Comparison of ENCODE assay signal across 8 cellular contexts in the genomic region with DNA sequence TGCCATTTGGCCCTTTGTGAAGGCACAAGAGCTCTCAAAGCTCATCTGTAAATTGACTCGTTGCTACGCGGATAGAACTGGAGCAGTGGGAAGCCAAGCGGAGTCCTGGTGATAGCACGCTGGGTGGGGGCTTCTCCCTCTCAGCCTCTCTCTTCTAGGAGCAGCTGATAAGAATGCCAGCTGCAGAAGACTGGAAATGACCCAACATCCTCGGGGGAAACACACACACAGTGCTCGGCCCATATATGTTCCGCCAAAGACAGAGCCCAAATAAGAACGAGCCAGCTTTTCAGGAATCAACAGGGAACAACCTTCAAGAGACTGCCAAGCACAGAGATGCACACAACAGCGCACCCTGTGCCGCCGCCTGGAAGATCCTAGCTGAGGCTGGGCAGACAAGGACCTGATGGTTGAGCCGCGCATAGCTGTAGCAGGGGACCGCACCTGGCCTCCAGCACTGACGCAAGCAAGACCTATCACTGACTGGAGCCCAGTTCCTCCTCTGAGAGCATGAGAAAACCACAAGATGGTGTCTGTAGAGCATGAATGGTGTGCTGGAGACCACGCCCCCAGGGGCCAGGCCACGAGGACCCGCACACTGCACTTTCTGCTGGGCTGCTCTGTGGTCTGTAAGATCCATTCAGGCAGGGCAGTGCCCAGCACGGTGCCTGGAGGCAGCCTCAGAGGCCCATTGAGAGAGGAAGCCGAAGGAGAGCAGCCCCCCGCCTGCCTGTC. TPM values are rescaled to one million over a fixed set of nuclear protein-coding genes. Genes with fewer than 3 reads are reported as not detected.
DNase-seq lines count a peak whose midpoint lies in the region; ATAC-seq, FAIRE-seq and TF ChIP-seq lines count a peak whose summit lies in the region.

No MANE protein-coding gene starts in this region.

- peaks cover 68 to 82% of the 10 kb centered on the region in 2 experiments for H3K4me1 ChIP-seq in neutrophil (ENCODE audit: control insufficient read depth in 1 of 2, insufficient read depth in 1 of 2, low read depth in 1 of 2, low read length in 1 of 2)

- ATAC-seq in GM21529 (IDR thresholded peaks at IDR 0.05; ENCODE audit: unreplicated experiment) = peak; percentile 41

- H3K36me3 ChIP-seq in neutrophil = no peaks in the 10 kb centered on the region

- H3K27ac ChIP-seq in neutrophil = peak overlapping the region; percentile 85

- FAIRE-seq in RCC 7860 (lab: Jason Lieb, UNC) = no peak

- peak; percentile 90 for DNase-seq in GM12864 (ENCODE audit: low read depth)
- DNase-seq in LHCN-M2 (ENCODE audit: low read depth) = peak; percentile 10
- peak in 3 of 4 experiments; percentile 33 to 47 (median 42) for DNase-seq in activated CD4-positive, CD25-positive, alpha-beta regulatory T cell (lab: John Stamatoyannopoulos, UW)
- peak; percentile 73 for DNase-seq in dermis blood vessel endothelial cell
- DNase-seq in kidney tubule cell (ENCODE audit: low spot score) = no peak
- DNase-seq in RCC 7860 (ENCODE audit: low spot score) = no peak

- no peaks in the 10 kb centered on the region for H3K27me3 ChIP-seq in neutrophil

- H3K9me3 ChIP-seq in neutrophil = no peaks in the 10 kb centered on the region

- TF ChIP-seq CTCF in GM12864 (IDR thresholded peaks at IDR 0.05; ENCODE audit: low read depth, low read length, missing control alignments) (no peak), neutrophil (IDR thresholded peaks at IDR 0.05) (no peak)

- H3K4me3 ChIP-seq in GM12864 (ENCODE audit: low read depth, low read length) = peak overlapping the region; percentile 80
- peak overlapping the region; percentile 30 to 45 for H3K4me3 ChIP-seq in neutrophil (ENCODE audit: low read depth in 1 of 2, low read length in 1 of 2)

RNA-seq across cellular contexts. Expression of a gene that starts 16.0 kb away (rescaled TPM):
- total RNA-seq in LHCN-M2 (2014; rRNA removed) (33.2 and 34.3 TPM in 2 replicates), dermis blood vessel endothelial cell (24.5 and 34.1 TPM in 2 replicates)
- polyA plus RNA-seq in LHCN-M2 (2012) = 33.3 TPM

RNA-seq across cellular contexts. Expression of a gene that starts 39.7 kb away (rescaled TPM):
- total RNA-seq in LHCN-M2 (2014; rRNA removed) = 7.4 and 8.9 TPM in 2 replicates
- 3.8 TPM for polyA plus RNA-seq in LHCN-M2 (2012)
- total RNA-seq in dermis blood vessel endothelial cell = 5.3 and 5.4 TPM in 2 replicates

RNA-seq across cellular contexts. Expression of a gene that starts 46.0 kb away (rescaled TPM):
- total RNA-seq in LHCN-M2 (2014; rRNA removed) (5.8 and 6.5 TPM in 2 replicates), dermis blood vessel endothelial cell (2.7 and 10.3 TPM in 2 replicates)
- polyA plus RNA-seq in LHCN-M2 (2012) = 16.7 TPM

Comparison
In these comparisons a context has a peak if more than half of its experiments do, and no peak if none do; other contexts are left out.
1. DNase-seq: peak in GM12864 (single experiment), LHCN-M2 (single experiment), activated CD4-positive, CD25-positive, alpha-beta regulatory T cell (3 of 4) and dermis blood vessel endothelial cell (single experiment); none in kidney tubule cell (single experiment) and RCC 7860 (single experiment).